Comparison of ENCODE assay signal across 8 cellular contexts in the genomic region with DNA sequence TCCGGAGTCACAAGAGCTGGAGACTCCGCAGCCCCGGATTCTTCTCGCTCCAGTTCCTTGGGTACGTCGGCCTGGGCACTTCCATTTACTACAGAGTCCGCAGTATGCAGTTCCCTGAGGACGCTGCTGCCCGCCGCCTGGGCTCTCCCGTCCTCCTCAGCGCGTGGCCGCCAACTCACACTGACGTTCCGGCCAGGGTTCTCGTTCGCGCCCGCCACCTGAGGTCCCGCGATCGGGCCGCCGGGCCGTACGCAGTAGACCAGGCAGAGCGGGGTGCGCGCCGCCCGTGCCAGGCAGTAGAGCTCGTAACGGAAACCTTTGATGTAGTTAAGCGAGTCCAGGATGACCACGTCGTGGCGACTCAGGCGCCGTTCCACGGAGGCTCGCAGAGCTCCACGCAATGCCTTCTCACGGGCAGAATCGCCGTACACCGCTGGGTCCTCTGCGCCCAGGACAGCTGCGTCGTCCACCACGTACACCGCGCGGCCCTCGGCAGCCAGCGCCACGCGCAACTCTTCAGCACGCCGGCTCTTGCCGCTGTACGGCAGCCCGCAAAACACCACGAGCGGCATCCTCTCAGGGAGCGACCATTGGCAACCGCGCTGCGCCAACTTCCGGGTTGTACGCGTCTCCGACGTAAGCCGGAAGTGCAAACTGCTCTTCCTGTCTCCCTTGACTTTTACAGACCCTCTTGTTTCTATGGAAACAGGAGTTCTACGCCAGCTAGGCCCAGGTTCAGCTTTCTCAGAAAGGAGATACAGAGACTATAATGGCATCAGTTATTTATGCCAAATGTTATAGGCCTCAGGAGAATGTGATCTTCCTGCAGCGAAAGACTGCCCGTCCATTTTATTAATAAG. TPM values are rescaled to one million over a fixed set of nuclear protein-coding genes. Genes with fewer than 3 reads are reported as not detected.
DNase-seq lines count a peak whose midpoint lies in the region; ATAC-seq and TF ChIP-seq lines count a peak whose summit lies in the region.

A gene with protein sequence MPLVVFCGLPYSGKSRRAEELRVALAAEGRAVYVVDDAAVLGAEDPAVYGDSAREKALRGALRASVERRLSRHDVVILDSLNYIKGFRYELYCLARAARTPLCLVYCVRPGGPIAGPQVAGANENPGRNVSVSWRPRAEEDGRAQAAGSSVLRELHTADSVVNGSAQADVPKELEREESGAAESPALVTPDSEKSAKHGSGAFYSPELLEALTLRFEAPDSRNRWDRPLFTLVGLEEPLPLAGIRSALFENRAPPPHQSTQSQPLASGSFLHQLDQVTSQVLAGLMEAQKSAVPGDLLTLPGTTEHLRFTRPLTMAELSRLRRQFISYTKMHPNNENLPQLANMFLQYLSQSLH (minus strand): TSS at position 621 of the 860 bp plus-strand sequence. CDS start 49 bp downstream, at position 572.

- no peaks in the 10 kb centered on the region for H3K9me3 Mint-ChIP-seq in endodermal cell

- no peaks in the 10 kb centered on the region for H3K27me3 ChIP-seq in HUES48 (ENCODE audit: control insufficient read depth, insufficient read depth, low read length)
- no peaks in the 10 kb centered on the region for H3K27me3 ChIP-seq in NT2/D1 (ENCODE audit: insufficient read depth, insufficient read length)
- no peaks in the 10 kb centered on the region for H3K27me3 ChIP-seq in endodermal cell (ENCODE audit: control insufficient read depth, insufficient read depth, low read length, poor library complexity, severe bottlenecking)

- peak; percentile 83 for DNase-seq in Caki2 (ENCODE audit: low read depth)
- no peak for DNase-seq in NT2/D1 (ENCODE audit: low read depth, low spot score)
- DNase-seq in activated CD8-positive, alpha-beta memory T cell treated with anti-CD3 and anti-CD28 coated beads, Interleukin-2, amount 50 U/mL, for 1 hour (ENCODE audit: extremely low read depth) = peak; percentile 81
- peak; percentile 92 for DNase-seq in endodermal cell
- DNase-seq in mesenteric fat pad (ENCODE audit: low spot score) = peak; percentile 94
- DNase-seq in stimulated activated CD8-positive, alpha-beta memory T cell treated with anti-CD3 and anti-CD28 coated beads, Interleukin-15, amount 100 ng/mL, for 24 hours (ENCODE audit: low read depth) = peak; percentile 63

- TF ChIP-seq CTCF in endodermal cell (conservative IDR thresholded peaks at IDR 0.05) = no peak

- peak within 1 kb of the TSS; percentile 92 for H3K4me3 Mint-ChIP-seq in endodermal cell

- peaks cover 29% of the 10 kb centered on the region for H3K36me3 Mint-ChIP-seq in endodermal cell (ENCODE audit: low read depth)

- no peaks in the 10 kb centered on the region for H3K27me3 Mint-ChIP-seq in endodermal cell (ENCODE audit: insufficient read depth)

- in situ Hi-C loops in Caki2 (cut with HindIII; ENCODE audit: low pct_unique_long_range_greater_than_20kb, low sequenced_read_pairs) = no loop called here

- H3K27ac Mint-ChIP-seq in endodermal cell = peak within 1 kb of the TSS; percentile 94

- H3K4me1 Mint-ChIP-seq in endodermal cell = peaks cover 18% of the 10 kb centered on the region

- peak within 1 kb of the TSS; percentile 94 for H3K9ac ChIP-seq in HUES48 (ENCODE audit: low read depth, low read length)
- H3K9ac ChIP-seq in NT2/D1 (ENCODE audit: insufficient read length, low read depth) = peak within 1 kb of the TSS; percentile 93
- H3K9ac ChIP-seq in endodermal cell (ENCODE audit: extremely low read depth, low read length, poor library complexity, severe bottlenecking) = peak within 1 kb of the TSS; percentile 70

- H3K4me1 ChIP-seq in HUES48 (ENCODE audit: control insufficient read depth, insufficient read depth, low read length) (peaks cover 16% of the 10 kb centered on the region), NT2/D1 (ENCODE audit: insufficient read depth, insufficient read length) (no peaks in the 10 kb centered on the region), endodermal cell (ENCODE audit: control insufficient read depth, insufficient read depth, low read length) (peaks cover 7% of the 10 kb centered on the region)

- peak; percentile 88 for ATAC-seq in GM21423 (IDR thresholded peaks at IDR 0.05; ENCODE audit: unreplicated experiment)

- 4 to 5% methylated on average over 41 to 78 of the region's 78 CpGs for WGBS in endodermal cell (ENCODE audit: insufficient coverage in 1 of 2, insufficient read length in 1 of 2), 2 experiments

- H3K36me3 ChIP-seq in HUES48 (ENCODE audit: control insufficient read depth, insufficient read depth, low read length) = peaks cover 39% of the 10 kb centered on the region
- H3K36me3 ChIP-seq in NT2/D1 (ENCODE audit: insufficient read depth, insufficient read length, low read length) = peaks cover 51% of the 10 kb centered on the region
- H3K36me3 ChIP-seq in endodermal cell (ENCODE audit: control insufficient read depth, insufficient read depth, low read length) = peaks cover 37% of the 10 kb centered on the region

- H3K27ac ChIP-seq in HUES48 (ENCODE audit: low read depth, low read length) (peak within 1 kb of the TSS; percentile 77), endodermal cell (ENCODE audit: low read depth, low read length) (peak within 1 kb of the TSS; percentile 25)

- H3K9me3 ChIP-seq in HUES48 (ENCODE audit: control insufficient read depth, insufficient read depth, low read length) (no peaks in the 10 kb centered on the region), NT2/D1 (ENCODE audit: insufficient read depth, low read length) (no peaks in the 10 kb centered on the region), endodermal cell (ENCODE audit: control insufficient read depth, low read length) (no peaks in the 10 kb centered on the region)

- H3K4me3 ChIP-seq in HUES48 (ENCODE audit: low read depth, low read length) = peak within 1 kb of the TSS; percentile 99
- H3K4me3 ChIP-seq in NT2/D1 (ENCODE audit: insufficient read length, low read depth) = peak within 1 kb of the TSS; percentile 78
- peak within 1 kb of the TSS; percentile 94 for H3K4me3 ChIP-seq in endodermal cell (ENCODE audit: low read length)

RNA-seq across cellular contexts. Expression of the gene that starts here (rescaled TPM):
- 23.1 and 28.4 TPM in 2 replicates for total RNA-seq in Caki2 (2014; rRNA removed; shearing (Covaris generic); ENCODE audit: low replicate concordance)
- 1 to 10 TPM; 7.3 to 9.2 TPM for total RNA-seq in endodermal cell
- 5.7 TPM for polyA plus RNA-seq in endodermal cell (2013, experiment 1 of 2)
- 5.3 TPM for polyA plus RNA-seq in endodermal cell (2013, experiment 2 of 2)
- 9.7 TPM for total RNA-seq in mesenteric fat pad
